ENCODE assay signal across 8 cellular contexts in genomic region chr2:75647771-75648170, GRCh38. TPM values are rescaled to one million over a fixed set of nuclear protein-coding genes. Genes with fewer than 3 reads are reported as not detected.
DNase-seq lines count a peak whose midpoint lies in the region; ATAC-seq and TF ChIP-seq lines count a peak whose summit lies in the region.

No MANE protein-coding gene starts in this region.

- ATAC-seq in GM21528 (IDR thresholded peaks at IDR 0.05; ENCODE audit: low FRiP score, unreplicated experiment) (no peak), HG02870 (IDR thresholded peaks at IDR 0.05; ENCODE audit: unreplicated experiment) (no peak)

- H3K4me2 ChIP-seq in OCI-LY3 (ENCODE audit: low read length) = peak overlapping the region; percentile 92

- WGBS in ectodermal cell, 2 experiments = 75 to 92% methylated on average over 1 to 2 of the region's 3 CpGs

- peaks cover 12% of the 10 kb centered on the region for H3K4me1 ChIP-seq in OCI-LY3 (ENCODE audit: low read length)
- no peaks in the 10 kb centered on the region for H3K4me1 ChIP-seq in ectodermal cell (ENCODE audit: control insufficient read depth, insufficient read depth, low read length)

- H3K27me3 ChIP-seq in OCI-LY3 (ENCODE audit: low read depth, low read length) (no peaks in the 10 kb centered on the region), ectodermal cell (ENCODE audit: control insufficient read depth, insufficient read depth, low read length, poor library complexity, severe bottlenecking) (no peaks in the 10 kb centered on the region)

- H3K9me3 Mint-ChIP-seq in progenitor cell of endocrine pancreas (ENCODE audit: low read depth) = peaks cover 6% of the 10 kb centered on the region

- H3K9ac ChIP-seq in OCI-LY3 (ENCODE audit: low read length) = peak overlapping the region; percentile 88

- peak overlapping the region; percentile 97 for H3K27ac Mint-ChIP-seq in progenitor cell of endocrine pancreas

- H3K4me1 Mint-ChIP-seq in progenitor cell of endocrine pancreas (ENCODE audit: low read depth) = peaks cover 17% of the 10 kb centered on the region

- H3K27ac ChIP-seq in OCI-LY3 (ENCODE audit: low read length) (peak overlapping the region; percentile 86), ectodermal cell (ENCODE audit: insufficient read depth, low read depth, low read length, poor library complexity, severe bottlenecking) (no peak overlapping the region)

- peak overlapping the region; percentile 94 for H3K4me3 Mint-ChIP-seq in progenitor cell of endocrine pancreas (ENCODE audit: low read depth)

- no peaks in the 10 kb centered on the region for H4K20me1 ChIP-seq in OCI-LY3 (ENCODE audit: insufficient read depth, low read length)

- peaks cover 44% of the 10 kb centered on the region for H3K79me2 ChIP-seq in OCI-LY3 (ENCODE audit: low read length)

- H3K4me3 ChIP-seq in GM08714 (ENCODE audit: low read length) = peak overlapping the region; percentile 79
- H3K4me3 ChIP-seq in OCI-LY3 (ENCODE audit: low read length) = peak overlapping the region; percentile 90
- H3K4me3 ChIP-seq in ectodermal cell (ENCODE audit: insufficient read depth, low read depth, low read length) = peak overlapping the region; percentile 80

- no peak overlapping the region for H2AFZ ChIP-seq in OCI-LY3 (ENCODE audit: low read depth, low read length)

- peaks cover 30% of the 10 kb centered on the region for H3K36me3 Mint-ChIP-seq in progenitor cell of endocrine pancreas (ENCODE audit: insufficient read depth)

- H3K36me3 ChIP-seq in OCI-LY3 (replicated peaks; ENCODE audit: low read depth, low read length) (peaks cover 40% of the 10 kb centered on the region), ectodermal cell (ENCODE audit: control insufficient read depth, insufficient read depth, low read length) (peaks cover 22% of the 10 kb centered on the region)

- H3K9me3 ChIP-seq in OCI-LY3 (ENCODE audit: insufficient read depth, low read length) (no peaks in the 10 kb centered on the region), ectodermal cell (ENCODE audit: control insufficient read depth, low read length) (no peaks in the 10 kb centered on the region)

- TF ChIP-seq CTCF in OCI-LY3 (IDR thresholded peaks at IDR 0.05; ENCODE audit: low read depth, low read length) (no peak), progenitor cell of endocrine pancreas (IDR thresholded peaks at IDR 0.05; ENCODE audit: unreplicated experiment) (no peak)

- DNase-seq in progenitor cell of endocrine pancreas (ENCODE audit: low spot score, unreplicated experiment) (no peak), NCI-H1048 (lab: John Stamatoyannopoulos, UW) (no peak)
- DNase-seq in activated CD4-positive, CD25-positive, alpha-beta regulatory T cell (lab: John Stamatoyannopoulos, UW) = no peak

- H3K27me3 Mint-ChIP-seq in progenitor cell of endocrine pancreas = no peaks in the 10 kb centered on the region

RNA-seq across cellular contexts. Expression of gene MRPL19, which starts 1.2 kb away (rescaled TPM):
- polyA plus RNA-seq in ectodermal cell (2013, experiment 1 of 4) = 46.0 TPM
- polyA plus RNA-seq in ectodermal cell (2013, experiment 2 of 4) = 51.2 TPM
- polyA plus RNA-seq in ectodermal cell (2013, experiment 3 of 4) = 32.5 TPM
- 41.1 TPM for polyA plus RNA-seq in ectodermal cell (2013, experiment 4 of 4)
- total RNA-seq in progenitor cell of endocrine pancreas = 68.1 and 73.1 TPM in 2 replicates
